ENCODE assay signal across 16 cellular contexts in the genomic region with DNA sequence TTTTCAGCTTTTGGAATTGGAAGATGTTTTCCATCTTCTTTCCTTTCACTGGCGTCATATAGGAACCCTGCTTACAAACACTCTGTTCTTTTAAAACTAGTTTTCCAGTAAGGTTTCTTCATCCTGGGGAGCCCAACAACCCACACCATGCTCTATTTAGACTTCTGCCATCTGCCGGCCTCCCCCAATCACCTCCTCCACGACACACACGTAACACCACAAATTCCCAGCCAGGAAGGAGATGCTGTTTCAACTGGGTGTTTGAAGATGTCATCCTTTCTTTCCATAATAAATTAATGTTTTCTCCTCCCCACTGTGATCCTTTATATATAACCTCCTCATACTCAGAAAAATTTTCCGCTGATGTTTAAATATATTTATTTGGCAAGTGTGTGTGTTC.
A peak's percentile ranks its signal among the peaks of the same experiment; 100 is the strongest.
DNase-seq lines count a peak whose midpoint lies in the region; ATAC-seq, FAIRE-seq and TF ChIP-seq lines count a peak whose summit lies in the region.
"Had no signal": no experiment of that assay in that cellular context is flagged by ENCODE, and none has a peak within 500 bp of the region (broad histone marks: within the 10 kb centered on the region; RNA-seq: fewer than 3 reads in every experiment).

No MANE protein-coding gene starts in this region.

- ATAC-seq in HG03097 (IDR thresholded peaks at IDR 0.05; ENCODE audit: low FRiP score, unreplicated experiment), result no peak
- ATAC-seq: GM12878 had no signal

- H3K4me3 Mint-ChIP-seq in MCF 10A (ENCODE audit: unreplicated experiment) (no peak overlapping the region), nephron (no peak overlapping the region)
- H3K4me3 Mint-ChIP-seq: B cell; CD4-positive, alpha-beta memory T cell; IgD-negative memory B cell had no signal

- no peaks in the 10 kb centered on the region for H3K27me3 ChIP-seq in breast epithelium
- H3K27me3 ChIP-seq in thyroid gland, result no peaks in the 10 kb centered on the region

- TF ChIP-seq CTCF in MCF 10A (IDR thresholded peaks at IDR 0.05; ENCODE audit: unreplicated experiment) (no peak), breast epithelium (IDR thresholded peaks at IDR 0.05) (no peak), nephron (IDR thresholded peaks at IDR 0.05; ENCODE audit: unreplicated experiment in 3 of 3) (no peak), thyroid gland (IDR thresholded peaks at IDR 0.05) (no peak)

- H3K27me3 Mint-ChIP-seq in MCF 10A (ENCODE audit: insufficient read depth, unreplicated experiment) (no peaks in the 10 kb centered on the region), nephron (ENCODE audit: low read depth) (peaks cover 4% of the 10 kb centered on the region)
- H3K27me3 Mint-ChIP-seq: CD4-positive, alpha-beta memory T cell had no signal

- POLR2A ChIA-PET in MCF 10A (lab: Yijun Ruan, JAX), result interaction anchor here (0.7 to 1.7 kb wide), 3 partner anchors 8 to 1011 kb away, joined by 3 to 9 read pairs (median 3); no protein-coding TSS in a partner anchor

- H3K27ac ChIP-seq in breast epithelium, result no peak overlapping the region
- H3K27ac ChIP-seq in thyroid gland, result peak overlapping the region in 2 of 3 donors; percentile 9 to 82

- H3K36me3 ChIP-seq in breast epithelium, result no peaks in the 10 kb centered on the region
- H3K36me3 ChIP-seq in thyroid gland, result no peaks in the 10 kb centered on the region

- peak overlapping the region; percentile 39 for H3K27ac Mint-ChIP-seq in MCF 10A (ENCODE audit: low read depth, unreplicated experiment)
- H3K27ac Mint-ChIP-seq in nephron, result peak overlapping the region in 2 of 3 experiments; percentile 31 to 60
- H3K27ac Mint-ChIP-seq: B cell; CD4-positive, alpha-beta memory T cell; IgD-negative memory B cell had no signal

- H3K9me3 Mint-ChIP-seq in MCF 10A (ENCODE audit: unreplicated experiment) (no peaks in the 10 kb centered on the region), nephron (no peaks in the 10 kb centered on the region)
- H3K9me3 Mint-ChIP-seq: CD4-positive, alpha-beta memory T cell; IgD-negative memory B cell had no signal

- H3K4me3 ChIP-seq in breast epithelium, result no peak overlapping the region
- no peak overlapping the region for H3K4me3 ChIP-seq in thyroid gland (replicated peaks in 1 of 3)
- H3K4me3 ChIP-seq: GM12878 had no signal

- no TSS peak for BruUV-seq in MCF 10A (replicated peaks; lab: Mats Ljungman, UMichigan)

- 94 to 95% methylated on average over 5 of the region's 5 CpGs for WGBS in thyroid gland, 2 donors

- H3K36me3 Mint-ChIP-seq in MCF 10A (ENCODE audit: insufficient read depth, unreplicated experiment) (no peaks in the 10 kb centered on the region), nephron (ENCODE audit: low read depth) (no peaks in the 10 kb centered on the region)
- H3K36me3 Mint-ChIP-seq: CD4-positive, alpha-beta memory T cell; IgD-negative memory B cell had no signal

- peaks cover 18% of the 10 kb centered on the region for H3K4me1 Mint-ChIP-seq in MCF 10A (ENCODE audit: insufficient read depth, unreplicated experiment)
- peaks cover 18% of the 10 kb centered on the region for H3K4me1 Mint-ChIP-seq in nephron
- H3K4me1 Mint-ChIP-seq: B cell; CD4-positive, alpha-beta memory T cell had no signal

- CTCF ChIA-PET in MCF 10A (lab: Yijun Ruan, JAX), result interaction anchor here (0.9 kb wide), 1 partner anchor 26 kb away, joined by 3 read pairs; no protein-coding TSS in a partner anchor

- H3K4me1 ChIP-seq in breast epithelium (no peaks in the 10 kb centered on the region), thyroid gland (peaks cover 17 to 19% of the 10 kb centered on the region in 2 donors)

- DNase-seq in MCF 10A (ENCODE audit: unreplicated experiment), result no peak
- DNase-seq in breast epithelium (ENCODE audit: low spot score in 2 of 2), result no peak
- DNase-seq in thyroid gland, result no peak
- no peak for DNase-seq in UCSD-AML1 (lab: John Stamatoyannopoulos, UW; ENCODE audit: unreplicated experiment)
- DNase-seq in H54 (ENCODE audit: insufficient read length, low spot score), result no peak
- DNase-seq: 8988T; ACHN; C1 segment of cervical spinal cord; CD4-positive, alpha-beta memory T cell; DMS79 had no signal

- intact Hi-C loops in MCF 10A (cut with micrococcal nuclease) (no loop called here), breast epithelium (cut with DNase I; ENCODE audit: low total_unique reads) (loop anchor here (2.0 kb wide), 1 partner anchor 14 kb away; no protein-coding TSS in a partner anchor), thyroid gland (cut with DNase I) (no loop called here)

- H3K9me3 ChIP-seq in breast epithelium, result no peaks in the 10 kb centered on the region
- H3K9me3 ChIP-seq in thyroid gland, result no peaks in the 10 kb centered on the region

- TF ChIP-seq POLR2A in breast epithelium (IDR thresholded peaks at IDR 0.05), result no peak
- TF ChIP-seq POLR2A in thyroid gland (IDR thresholded peaks at IDR 0.05), result no peak
- TF ChIP-seq POLR2A in H54 (IDR thresholded peaks at IDR 0.05; ENCODE audit: low read depth, low read length), result no peak

- no peak for FAIRE-seq in H54 (lab: Jason Lieb, UNC)
- FAIRE-seq: GM12878, GM18507 had no signal

Comparison
In these comparisons a context has a peak if more than half of its experiments do, and no peak if none do; other contexts are left out.
1. H3K27ac ChIP-seq: peak in thyroid gland (2 of 3); none in breast epithelium (0 of 2).